ENCODE assay signal across 11 cellular contexts in the genomic region with DNA sequence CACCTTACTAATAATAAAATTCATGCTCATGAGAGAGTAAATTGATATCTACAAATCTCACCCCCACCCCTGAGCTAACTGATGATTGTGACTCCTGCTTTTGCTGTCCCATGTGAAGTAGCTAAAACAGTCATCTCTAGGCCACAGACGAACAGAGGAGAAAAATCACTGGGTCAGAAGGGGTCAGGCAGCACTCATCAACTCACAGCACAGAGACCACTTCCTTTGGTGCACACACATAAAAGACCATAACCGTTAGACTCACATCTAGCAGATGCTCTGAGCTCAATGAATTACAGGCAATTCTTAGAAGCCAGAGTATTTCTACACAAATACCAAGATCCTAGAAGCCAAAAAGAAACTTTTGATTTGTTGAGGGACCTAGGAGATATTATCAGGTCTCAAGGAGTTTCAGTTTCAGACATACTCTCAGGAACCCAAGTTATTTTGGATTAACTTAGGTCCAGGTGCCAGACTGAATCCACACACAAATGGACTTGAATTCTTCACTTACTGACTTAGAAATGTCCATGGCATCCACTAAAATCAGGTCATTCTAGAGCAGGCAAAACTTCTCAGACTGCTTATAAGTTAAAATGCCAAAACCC.
DNase-seq lines count a peak whose midpoint lies in the region; ATAC-seq and TF ChIP-seq lines count a peak whose summit lies in the region.
"Had no signal": no experiment of that assay in that cellular context is flagged by ENCODE, and none has a peak within 500 bp of the region (broad histone marks: within the 10 kb centered on the region; RNA-seq: fewer than 3 reads in every experiment).

No MANE protein-coding gene starts in this region.

- TF ChIP-seq CTCF in DND-41 (IDR thresholded peaks at IDR 0.05; ENCODE audit: borderline replicate concordance, extremely low read depth, low read length, poor library complexity, severe bottlenecking) = peak; percentile 40
- no peak for TF ChIP-seq CTCF in OCI-LY3 (IDR thresholded peaks at IDR 0.05; ENCODE audit: low read depth, low read length)
- no peak for TF ChIP-seq CTCF in testis (IDR thresholded peaks at IDR 0.05)
- TF ChIP-seq CTCF in GM13976 (IDR thresholded peaks at IDR 0.05; ENCODE audit: borderline replicate concordance, control extremely low read depth, extremely low read depth, insufficient read depth, missing control alignments) = no peak

- in situ Hi-C loops in GM13976 (cut with MboI; ENCODE audit: low sequenced_read_pairs, unreplicated experiment) = loop anchor here (25.0 kb wide), 1 partner anchor 92 kb away; no protein-coding TSS in a partner anchor

- DNase-seq in DND-41 = peak; percentile 90
- no peak for DNase-seq in testis
- no peak for DNase-seq in Karpas-422
- DNase-seq in GM13976 (ENCODE audit: low spot score) = no peak
- no peak for DNase-seq in NCI-H2171 (lab: John Stamatoyannopoulos, UW)
- DNase-seq: H7 had no signal

- H3K4me1 ChIP-seq in DND-41 (ENCODE audit: insufficient read depth, low read length) (peaks cover 98% of the 10 kb centered on the region), OCI-LY3 (ENCODE audit: low read length) (peaks cover 97% of the 10 kb centered on the region), testis (no peaks in the 10 kb centered on the region), Karpas-422 (ENCODE audit: low read length) (no peaks in the 10 kb centered on the region)
- H3K4me1 ChIP-seq: gastroesophageal sphincter had no signal

- H3K9me3 ChIP-seq in DND-41 (ENCODE audit: insufficient read depth, low read length, severe bottlenecking) (no peaks in the 10 kb centered on the region), OCI-LY3 (ENCODE audit: insufficient read depth, low read length) (no peaks in the 10 kb centered on the region), testis (no peaks in the 10 kb centered on the region), Karpas-422 (ENCODE audit: low read length) (no peaks in the 10 kb centered on the region)
- H3K9me3 ChIP-seq: gastroesophageal sphincter had no signal

- H3K27ac ChIP-seq in DND-41 (ENCODE audit: low read length) = peak overlapping the region; percentile 99
- H3K27ac ChIP-seq in OCI-LY3 (ENCODE audit: low read length) = peak overlapping the region; percentile 93
- no peak overlapping the region for H3K27ac ChIP-seq in testis
- no peak overlapping the region for H3K27ac ChIP-seq in Karpas-422 (ENCODE audit: low read length)
- H3K27ac ChIP-seq: C4-2B, gastroesophageal sphincter had no signal

- H3K4me2 ChIP-seq in DND-41 (ENCODE audit: insufficient read depth, low read length) (peak overlapping the region; percentile 59), OCI-LY3 (ENCODE audit: low read length) (peak overlapping the region; percentile 69), Karpas-422 (ENCODE audit: low read depth, low read length, poor library complexity, severe bottlenecking) (no peak overlapping the region)

- intact Hi-C loops in testis (cut with DNase I; ENCODE audit: low total_unique reads) = no loop called here

- 30 to 57% methylated on average over 2 of the region's 2 CpGs for WGBS in testis, 2 donors

- H3K79me2 ChIP-seq in DND-41 (ENCODE audit: insufficient read depth, low read length) = peaks cover 72% of the 10 kb centered on the region
- peaks cover 100% of the 10 kb centered on the region for H3K79me2 ChIP-seq in OCI-LY3 (ENCODE audit: low read length)
- no peaks in the 10 kb centered on the region for H3K79me2 ChIP-seq in Karpas-422 (ENCODE audit: low read length)

- peak; percentile 89 for ATAC-seq in DND-41 (ENCODE audit: insufficient read depth, low read depth)
- ATAC-seq in GM19351 (IDR thresholded peaks at IDR 0.05; ENCODE audit: unreplicated experiment) = peak; percentile 80
- peak; percentile 80 for ATAC-seq in HG02973 (IDR thresholded peaks at IDR 0.05; ENCODE audit: unreplicated experiment)
- ATAC-seq: gastroesophageal sphincter had no signal

- no peaks in the 10 kb centered on the region for H3K27me3 ChIP-seq in DND-41 (ENCODE audit: insufficient read depth, low read length, poor library complexity)
- no peaks in the 10 kb centered on the region for H3K27me3 ChIP-seq in OCI-LY3 (ENCODE audit: low read depth, low read length)
- no peaks in the 10 kb centered on the region for H3K27me3 ChIP-seq in testis
- H3K27me3 ChIP-seq in Karpas-422 (ENCODE audit: low read length) = no peaks in the 10 kb centered on the region
- H3K27me3 ChIP-seq: gastroesophageal sphincter had no signal

- H3K9me2 ChIP-seq in Karpas-422 (replicated peaks; ENCODE audit: insufficient read depth, low read length) = no peaks in the 10 kb centered on the region

- H4K20me1 ChIP-seq in DND-41 (ENCODE audit: insufficient read depth, low read length) (no peaks in the 10 kb centered on the region), OCI-LY3 (ENCODE audit: insufficient read depth, low read length) (peaks cover 78% of the 10 kb centered on the region), Karpas-422 (ENCODE audit: insufficient read depth, low read depth, low read length) (no peaks in the 10 kb centered on the region)

- H3K9ac ChIP-seq in DND-41 (ENCODE audit: low read depth, low read length) (peak overlapping the region; percentile 67), OCI-LY3 (ENCODE audit: low read length) (peak overlapping the region; percentile 44), Karpas-422 (ENCODE audit: low read length) (no peak overlapping the region)

- H2AFZ ChIP-seq in DND-41 (ENCODE audit: low read depth, low read length) = no peak overlapping the region
- H2AFZ ChIP-seq in OCI-LY3 (ENCODE audit: low read depth, low read length) = no peak overlapping the region
- no peak overlapping the region for H2AFZ ChIP-seq in Karpas-422 (ENCODE audit: low read length)

- TF ChIP-seq POLR2A in testis (IDR thresholded peaks at IDR 0.05) = no peak

- peaks cover 6% of the 10 kb centered on the region; the same call in 1 of the 2 replicates for H3K36me3 ChIP-seq in DND-41 (ENCODE audit: insufficient read depth, low read length)
- H3K36me3 ChIP-seq in OCI-LY3 (replicated peaks; ENCODE audit: low read depth, low read length) = peaks cover 58% of the 10 kb centered on the region
- H3K36me3 ChIP-seq in testis (ENCODE audit: low read depth, missing control alignments) = no peaks in the 10 kb centered on the region
- no peaks in the 10 kb centered on the region for H3K36me3 ChIP-seq in Karpas-422 (ENCODE audit: insufficient read depth, low read length)
- H3K36me3 ChIP-seq: gastroesophageal sphincter had no signal

- H3K4me3 ChIP-seq in DND-41 (ENCODE audit: low read depth in 1 of 2, low read length in 2 of 2) = peak overlapping the region; percentile 0 to 48; a peak in 3 of 4 replicates
- H3K4me3 ChIP-seq in OCI-LY3 (ENCODE audit: low read length) = peak overlapping the region; percentile 52
- H3K4me3 ChIP-seq in testis = no peak overlapping the region
- H3K4me3 ChIP-seq in Karpas-422 (ENCODE audit: low read length) = no peak overlapping the region
- H3K4me3 ChIP-seq: gastroesophageal sphincter had no signal

Comparison
In these comparisons a context has a peak if more than half of its experiments do, and no peak if none do; other contexts are left out.
1. H3K27ac ChIP-seq: peak in DND-41 (single experiment) and OCI-LY3 (single experiment); none in testis (0 of 2) and Karpas-422 (single experiment).
2. H3K4me3 ChIP-seq: peak in DND-41 (2 of 2) and OCI-LY3 (single experiment); none in testis (0 of 2) and Karpas-422 (single experiment).
3. Peak in every context shown above with its lines, with median percentiles within 50 percentile points of each other: ATAC-seq.